ENCODE assay signal across 21 cellular contexts in the genomic region with DNA sequence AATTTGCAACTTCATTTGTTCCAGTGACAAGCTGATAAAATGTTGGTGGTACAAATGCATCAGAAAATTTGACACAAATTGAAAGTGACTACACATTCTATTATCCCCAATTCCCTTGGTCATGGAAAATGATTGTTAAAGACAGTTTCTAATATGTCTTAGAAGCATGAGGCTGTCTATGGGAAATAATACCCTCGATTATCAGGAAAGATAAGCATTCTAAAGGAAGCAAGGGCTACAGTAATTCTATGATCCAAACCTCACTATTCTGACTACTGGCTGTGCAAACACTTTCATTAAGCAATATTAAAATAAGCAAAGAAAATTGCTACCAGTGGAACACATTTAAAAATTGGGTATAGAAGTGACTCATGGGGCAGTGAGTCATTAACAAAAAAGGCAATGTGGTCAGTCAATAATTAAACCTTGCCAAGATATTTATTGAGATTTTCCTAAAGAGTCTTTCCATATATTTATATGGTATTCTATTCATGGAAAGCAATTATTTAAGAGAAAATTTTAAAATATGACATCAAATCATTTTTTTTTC.
DNase-seq lines count a peak whose midpoint lies in the region; ATAC-seq and TF ChIP-seq lines count a peak whose summit lies in the region.
"Had no signal": no experiment of that assay in that cellular context is flagged by ENCODE, and none has a peak within 500 bp of the region (broad histone marks: within the 10 kb centered on the region; RNA-seq: fewer than 3 reads in every experiment).

No MANE protein-coding gene starts in this region.

- in situ Hi-C loops in astrocyte of the spinal cord (cut with HindIII; ENCODE audit: low sequenced_read_pairs), result no loop called here

- H3K4me3 Mint-ChIP-seq in CD8-positive, alpha-beta memory T cell, result no peak overlapping the region
- H3K4me3 Mint-ChIP-seq: B cell; endodermal cell; T-helper 1 cell treated with Interleukin-12 subunit alpha and Interleukin-12 subunit beta and Interleukin-4 antibody, amounts not matched to agents 30 μg/mL and 1 μg/mL, for 36 hours had no signal

- H3K9me3 Mint-ChIP-seq in CD8-positive, alpha-beta memory T cell, result peaks cover 0 to 28% (median 6%) of the 10 kb centered on the region in 5 donors
- H3K9me3 Mint-ChIP-seq: endodermal cell; T-helper 1 cell treated with Interleukin-12 subunit alpha and Interleukin-12 subunit beta and Interleukin-4 antibody, amounts not matched to agents 30 μg/mL and 1 μg/mL, for 36 hours had no signal

- DNase-seq in GM03348 (ENCODE audit: low spot score), result peak; percentile 8
- DNase-seq in astrocyte of the spinal cord (ENCODE audit: low read depth, low spot score), result peak; percentile 60
- peak; percentile 5 for DNase-seq in foreskin melanocyte
- DNase-seq in testis, result no peak
- no peak for DNase-seq in CD8-positive, alpha-beta memory T cell
- DNase-seq: activated CD8-positive, alpha-beta memory T cell treated with anti-CD3 and anti-CD28 coated beads, Interleukin-2, amount 50 U/mL, for 4 hours; activated naive CD4-positive, alpha-beta T cell treated with Interleukin-2 at 50 U/mL for 16 hours; DMS 273 treated with DMSO at 0.1 percent for 48 hours; endodermal cell; NCI-H2107; NCI-H82; Right ventricle myocardium superior; small intestine; stimulated activated naive CD4-positive, alpha-beta T cell had no signal

- H3K27me3 ChIP-seq in testis, result no peaks in the 10 kb centered on the region
- no peaks in the 10 kb centered on the region for H3K27me3 ChIP-seq in CD8-positive, alpha-beta memory T cell (ENCODE audit: insufficient read depth, low read length, poor library complexity, severe bottlenecking)
- H3K27me3 ChIP-seq: cardiac muscle cell had no signal

- CTCF ChIA-PET in CD8-positive, alpha-beta memory T cell (lab: Charles Lee), result interaction anchor here (1.4 kb wide), 1 partner anchor 7 kb away, joined by 3 read pairs; no protein-coding TSS in a partner anchor

- no peak for TF ChIP-seq CTCF in astrocyte of the spinal cord (IDR thresholded peaks at IDR 0.05; ENCODE audit: low read depth, low read length)
- TF ChIP-seq CTCF in testis (IDR thresholded peaks at IDR 0.05), result no peak

- no peaks in the 10 kb centered on the region for H3K4me1 Mint-ChIP-seq in CD8-positive, alpha-beta memory T cell
- H3K4me1 Mint-ChIP-seq: B cell, endodermal cell had no signal

- POLR2A ChIA-PET in CD8-positive, alpha-beta memory T cell (lab: Charles Lee), result no interaction called here

- intact Hi-C loops in testis (cut with DNase I; ENCODE audit: low total_unique reads), result no loop called here

- H3K27me3 Mint-ChIP-seq in CD8-positive, alpha-beta memory T cell, result no peaks in the 10 kb centered on the region
- H3K27me3 Mint-ChIP-seq: B cell had no signal

- H3K4me3 ChIP-seq in astrocyte of the spinal cord (ENCODE audit: low read depth, low read length), result no peak overlapping the region
- no peak overlapping the region for H3K4me3 ChIP-seq in testis
- no peak overlapping the region for H3K4me3 ChIP-seq in CD8-positive, alpha-beta memory T cell (ENCODE audit: low read length)
- H3K4me3 ChIP-seq: cardiac muscle cell had no signal

- no peak for TF ChIP-seq POLR2A in testis (IDR thresholded peaks at IDR 0.05)

- H3K27ac ChIP-seq in testis, result no peak overlapping the region
- no peak overlapping the region for H3K27ac ChIP-seq in CD8-positive, alpha-beta memory T cell (ENCODE audit: low read depth, low read length)
- H3K27ac ChIP-seq: cardiac muscle cell had no signal

- WGBS in testis, 2 donors, result 69 to 76% methylated on average over 1 of the region's 1 CpG

- ATAC-seq in HG03378 (IDR thresholded peaks at IDR 0.05; ENCODE audit: unreplicated experiment) (peak; percentile 79), GM18868 (IDR thresholded peaks at IDR 0.05; ENCODE audit: unreplicated experiment) (no peak), GM21515 (IDR thresholded peaks at IDR 0.05; ENCODE audit: unreplicated experiment) (no peak)
- ATAC-seq: activated CD4-positive, CD25-positive, alpha-beta regulatory T cell treated with anti-CD3 and anti-CD28 coated beads, Interleukin-2, amount 50 U/mL, for 24 hours had no signal

- H3K9me3 ChIP-seq in testis, result no peaks in the 10 kb centered on the region
- H3K9me3 ChIP-seq in CD8-positive, alpha-beta memory T cell (ENCODE audit: low read length), result no peaks in the 10 kb centered on the region

- H3K4me1 ChIP-seq in testis, result no peaks in the 10 kb centered on the region
- H3K4me1 ChIP-seq in CD8-positive, alpha-beta memory T cell (ENCODE audit: insufficient read depth, low read length), result no peaks in the 10 kb centered on the region

- H3K36me3 ChIP-seq in testis (ENCODE audit: low read depth, missing control alignments), result no peaks in the 10 kb centered on the region
- no peaks in the 10 kb centered on the region for H3K36me3 ChIP-seq in CD8-positive, alpha-beta memory T cell (ENCODE audit: insufficient read depth, low read length)
- H3K36me3 ChIP-seq: cardiac muscle cell had no signal

- no peaks in the 10 kb centered on the region for H3K36me3 Mint-ChIP-seq in CD8-positive, alpha-beta memory T cell

- no peak overlapping the region for H3K27ac Mint-ChIP-seq in CD8-positive, alpha-beta memory T cell
- H3K27ac Mint-ChIP-seq: B cell; endodermal cell; T-helper 1 cell treated with Interleukin-12 subunit alpha and Interleukin-12 subunit beta and Interleukin-4 antibody, amounts not matched to agents 30 μg/mL and 1 μg/mL, for 36 hours had no signal

Comparison
In these comparisons a context has a peak if more than half of its experiments do, and no peak if none do; other contexts are left out.
1. DNase-seq: peak in GM03348 (single experiment), astrocyte of the spinal cord (single experiment) and foreskin melanocyte (single experiment); none in testis (single experiment) and CD8-positive, alpha-beta memory T cell (0 of 5).